ENCODE assay signal across 27 cellular contexts in the genomic region with DNA sequence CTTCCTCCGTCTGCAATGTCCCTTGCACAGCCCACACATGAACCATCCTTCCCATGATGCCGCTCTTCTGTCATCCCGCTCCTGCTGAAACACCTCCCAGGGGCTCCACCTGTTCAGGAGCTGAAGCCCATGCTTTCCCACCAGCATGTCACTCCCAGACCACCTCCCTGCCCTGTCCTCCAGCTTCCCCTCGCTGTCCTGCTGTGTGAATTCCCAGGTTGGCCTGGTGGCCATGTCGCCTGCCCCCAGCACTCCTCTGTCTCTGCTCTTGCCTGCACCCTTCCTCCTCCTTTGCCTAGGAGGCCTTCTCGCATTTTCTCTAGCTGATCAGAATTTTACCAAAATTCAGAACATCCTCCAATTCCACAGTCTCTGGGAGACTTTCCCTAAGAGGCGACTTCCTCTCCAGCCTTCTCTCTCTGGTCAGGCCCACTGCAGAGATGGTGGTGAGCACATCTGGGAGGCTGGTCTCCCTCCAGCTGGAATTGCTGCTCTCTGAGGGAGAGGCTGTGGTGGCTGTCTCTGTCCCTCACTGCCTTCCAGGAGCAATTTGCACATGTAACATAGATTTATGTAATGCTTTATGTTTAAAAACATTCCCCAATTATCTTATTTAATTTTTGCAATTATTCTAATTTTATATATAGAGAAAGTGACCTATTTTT. TPM values are rescaled to one million over a fixed set of nuclear protein-coding genes. Genes with fewer than 3 reads are reported as not detected.
"Had no signal": no experiment of that assay in that cellular context is flagged by ENCODE, and none has a peak within 500 bp of the region (broad histone marks: within the 10 kb centered on the region; RNA-seq: fewer than 3 reads in every experiment).

No MANE protein-coding gene starts in this region.

- H3K27me3 ChIP-seq: pancreas, suprapubic skin, tibial artery, uterus had no signal

- H3K27ac ChIP-seq: pancreas, psoas muscle, suprapubic skin, thoracic aorta, tibial artery, uterus had no signal

- H3K27ac Mint-ChIP-seq: immature natural killer cell; memory B cell; stimulated activated naive B cell treated with anti-CD40 and anti-IgM and Interleukin-4, amounts not matched to agents 10 μg/mL and 1 μg/mL and 100 μg/mL, for 72 hours; stimulated activated naive CD8-positive, alpha-beta T cell treated with anti-CD3 and anti-CD28 coated beads, Interleukin-15, Interleukin-2, amounts not matched to agents 100 ng/mL and 50 ng/mL, for 24 hours had no signal

- H3K9me3 Mint-ChIP-seq: immature natural killer cell; memory B cell; naive thymus-derived CD8-positive, alpha-beta T cell; nephron; neural crest cell; stimulated activated naive B cell treated with anti-CD40 and anti-IgM and Interleukin-4, amounts not matched to agents 10 μg/mL and 1 μg/mL and 100 μg/mL, for 72 hours; stimulated activated naive CD8-positive, alpha-beta T cell treated with anti-CD3 and anti-CD28 coated beads, Interleukin-15, Interleukin-2, amounts not matched to agents 100 ng/mL and 50 ng/mL, for 24 hours had no signal

- H3K36me3 ChIP-seq: uterus had no signal

- H3K36me3 Mint-ChIP-seq: immature natural killer cell; memory B cell; naive thymus-derived CD8-positive, alpha-beta T cell; stimulated activated naive B cell treated with anti-CD40 and anti-IgM and Interleukin-4, amounts not matched to agents 10 μg/mL and 1 μg/mL and 100 μg/mL, for 72 hours had no signal

- H3K4me1 Mint-ChIP-seq: immature natural killer cell, memory B cell, neural crest cell had no signal

- H3K9me3 ChIP-seq: heart left ventricle, pancreas, psoas muscle, suprapubic skin, thoracic aorta, tibial artery, uterus had no signal

- DNase-seq: heart left ventricle; hypothalamus; immature natural killer cell; kidney; left colon; naive thymus-derived CD8-positive, alpha-beta T cell; nucleus accumbens; pancreas; posterior cingulate gyrus; psoas muscle; stimulated activated CD4-positive, alpha-beta T cell treated with anti-CD3 and anti-CD28 coated beads, Interleukin-12 subunit alpha, Interleukin-12 subunit beta, amount 100 ng/mL, for 4 hours; stimulated activated CD4-positive, alpha-beta T cell treated with anti-CD3 and anti-CD28 coated beads, Interleukin-15, amount 100 ng/mL, for 24 hours; stimulated activated CD4-positive, alpha-beta T cell treated with anti-CD3 and anti-CD28 coated beads, Interleukin-2, amount 100 ng/mL, for 24 hours; stimulated activated CD4-positive, alpha-beta T cell treated with anti-CD3 and anti-CD28 coated beads, Interleukin-4, amount 100 ng/mL, for 1 hour; stimulated activated naive B cell treated with anti-CD40 and anti-IgM and Interleukin-4, amounts not matched to agents 10 μg/mL and 1 μg/mL and 100 μg/mL, for 72 hours; tibial artery; trophoblast cell; uterus had no signal

- FAIRE-seq: islet of Langerhans, kidney, pancreas had no signal

- ATAC-seq: left colon; naive thymus-derived CD8-positive, alpha-beta T cell; pancreas; sciatic nerve; stimulated activated naive B cell treated with anti-CD40 and anti-IgM and Interleukin-4, amounts not matched to agents 10 μg/mL and 1 μg/mL and 100 μg/mL, for 72 hours had no signal

- H3K4me3 ChIP-seq: heart left ventricle, pancreas, psoas muscle, skin epidermis, suprapubic skin, thoracic aorta, tibial artery, uterus had no signal

- H3K4me1 ChIP-seq: tibial artery, uterus had no signal

- H3K4me3 Mint-ChIP-seq: immature natural killer cell; memory B cell; naive thymus-derived CD8-positive, alpha-beta T cell; nephron; neural crest cell; stimulated activated naive B cell treated with anti-CD40 and anti-IgM and Interleukin-4, amounts not matched to agents 10 μg/mL and 1 μg/mL and 100 μg/mL, for 72 hours; stimulated activated naive CD8-positive, alpha-beta T cell treated with anti-CD3 and anti-CD28 coated beads, Interleukin-15, Interleukin-2, amounts not matched to agents 100 ng/mL and 50 ng/mL, for 24 hours had no signal

RNA-seq across cellular contexts. Expression of a gene that starts 8.9 kb away (rescaled TPM):
- total RNA-seq: naive thymus-derived CD8-positive, alpha-beta T cell; neural crest cell; sciatic nerve had no signal
- polyA plus RNA-seq: immature natural killer cell; naive thymus-derived CD8-positive, alpha-beta T cell had no signal

RNA-seq across cellular contexts. Expression of a gene that starts 35.4 kb away (rescaled TPM):
- polyA plus RNA-seq: naive thymus-derived CD8-positive, alpha-beta T cell had no signal
